2 cellular contexts compared by ENCODE assay signal in the genomic region with DNA sequence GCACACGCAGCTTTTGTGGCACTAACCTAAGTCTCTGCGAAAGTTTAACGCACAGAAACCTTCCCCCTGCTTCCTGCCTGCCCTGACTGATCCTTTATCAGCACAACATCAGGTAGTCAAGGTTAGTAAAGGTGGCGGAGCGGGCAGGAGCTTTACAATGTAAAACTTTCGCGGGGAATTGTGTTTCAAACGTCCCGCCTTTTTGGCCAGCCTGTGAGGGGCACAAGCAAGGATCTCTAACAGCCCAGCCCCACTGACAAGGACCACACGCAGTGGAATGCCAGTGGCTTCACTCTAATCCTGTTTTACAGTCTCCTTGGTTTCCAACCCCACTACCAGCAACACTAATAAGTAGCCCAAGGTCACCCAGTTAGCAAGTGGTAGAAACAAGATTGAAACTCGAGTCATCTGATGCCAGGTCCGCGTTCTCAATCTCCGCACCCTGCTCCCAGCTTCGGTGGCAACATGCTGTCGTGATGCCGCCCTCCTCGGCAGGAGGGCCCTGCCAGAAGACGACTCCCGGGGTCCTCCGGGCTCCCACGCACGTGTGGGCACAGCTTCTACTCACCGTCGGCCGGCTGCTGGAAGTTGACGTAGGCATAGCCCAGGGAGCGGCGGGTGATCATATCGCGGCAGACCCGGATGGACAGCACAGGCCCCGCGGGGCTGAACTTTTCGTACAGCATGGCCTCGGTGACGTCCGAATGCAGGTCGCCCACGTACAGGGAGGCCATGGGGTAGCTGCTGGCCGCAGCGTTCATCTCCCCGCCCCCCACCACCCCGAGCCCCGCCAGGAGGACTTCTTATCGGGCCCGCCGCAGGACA.
TF ChIP-seq lines count a peak whose summit lies in the region.

No MANE protein-coding gene starts in this region.

TF ChIP-seq in HCT116, 20 proteins besides CTCF, POLR2A, EP300 and RAD21 (continued from another document):
- TF ChIP-seq ZBTB33 (IDR thresholded peaks at IDR 0.05; ENCODE audit: extremely low read depth, insufficient replicate concordance, low read length) (no peak), JUND (IDR thresholded peaks at IDR 0.05) (no peak), EGR1 (IDR thresholded peaks at IDR 0.05; ENCODE audit: low read depth) (0 out of 2 replicates have a peak, but pooled peaks have one; percentile 17), TCF7L2 (IDR thresholded peaks at IDR 0.05; ENCODE audit: borderline replicate concordance, extremely low read depth, insufficient read depth, insufficient read length) (no peak)

TF ChIP-seq in neural cell, 6 proteins besides CTCF, POLR2A, EP300 and RAD21 (continued from another document):
- TF ChIP-seq, protein P1, sequence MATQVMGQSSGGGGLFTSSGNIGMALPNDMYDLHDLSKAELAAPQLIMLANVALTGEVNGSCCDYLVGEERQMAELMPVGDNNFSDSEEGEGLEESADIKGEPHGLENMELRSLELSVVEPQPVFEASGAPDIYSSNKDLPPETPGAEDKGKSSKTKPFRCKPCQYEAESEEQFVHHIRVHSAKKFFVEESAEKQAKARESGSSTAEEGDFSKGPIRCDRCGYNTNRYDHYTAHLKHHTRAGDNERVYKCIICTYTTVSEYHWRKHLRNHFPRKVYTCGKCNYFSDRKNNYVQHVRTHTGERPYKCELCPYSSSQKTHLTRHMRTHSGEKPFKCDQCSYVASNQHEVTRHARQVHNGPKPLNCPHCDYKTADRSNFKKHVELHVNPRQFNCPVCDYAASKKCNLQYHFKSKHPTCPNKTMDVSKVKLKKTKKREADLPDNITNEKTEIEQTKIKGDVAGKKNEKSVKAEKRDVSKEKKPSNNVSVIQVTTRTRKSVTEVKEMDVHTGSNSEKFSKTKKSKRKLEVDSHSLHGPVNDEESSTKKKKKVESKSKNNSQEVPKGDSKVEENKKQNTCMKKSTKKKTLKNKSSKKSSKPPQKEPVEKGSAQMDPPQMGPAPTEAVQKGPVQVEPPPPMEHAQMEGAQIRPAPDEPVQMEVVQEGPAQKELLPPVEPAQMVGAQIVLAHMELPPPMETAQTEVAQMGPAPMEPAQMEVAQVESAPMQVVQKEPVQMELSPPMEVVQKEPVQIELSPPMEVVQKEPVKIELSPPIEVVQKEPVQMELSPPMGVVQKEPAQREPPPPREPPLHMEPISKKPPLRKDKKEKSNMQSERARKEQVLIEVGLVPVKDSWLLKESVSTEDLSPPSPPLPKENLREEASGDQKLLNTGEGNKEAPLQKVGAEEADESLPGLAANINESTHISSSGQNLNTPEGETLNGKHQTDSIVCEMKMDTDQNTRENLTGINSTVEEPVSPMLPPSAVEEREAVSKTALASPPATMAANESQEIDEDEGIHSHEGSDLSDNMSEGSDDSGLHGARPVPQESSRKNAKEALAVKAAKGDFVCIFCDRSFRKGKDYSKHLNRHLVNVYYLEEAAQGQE (IDR thresholded peaks at IDR 0.05; ENCODE audit: borderline replicate concordance) = peak; percentile 16
- peak; percentile 70 for TF ChIP-seq MXI1 (conservative IDR thresholded peaks at IDR 0.05; ENCODE audit: poor library complexity, severe bottlenecking)
